Comparison of ENCODE assay signal across 8 cellular contexts in genomic region chr3:194671900-194672808, GRCh38. TPM values are rescaled to one million over a fixed set of nuclear protein-coding genes. Genes with fewer than 3 reads are reported as not detected.
DNase-seq lines count a peak whose midpoint lies in the region; ATAC-seq and TF ChIP-seq lines count a peak whose summit lies in the region.

Gene LSG1, minus strand, starts transcription at chr3:194672191. Its CDS starts 29 bp downstream, at chr3:194672162.

- H3K4me3 ChIP-seq in dorsolateral prefrontal cortex, result peak within 1 kb of the TSS; percentile 63 to 100 (median 91)
- H3K4me3 ChIP-seq in liver (ENCODE audit: low read depth in 1 of 3, low read length in 3 of 3), result peak within 1 kb of the TSS; percentile 74 to 100 (median 91)

- peaks cover 19 to 21% of the 10 kb centered on the region in 2 donors for H3K36me3 Mint-ChIP-seq in CD14-positive monocyte
- H3K36me3 Mint-ChIP-seq in activated CD4-positive, alpha-beta memory T cell treated with anti-CD3 and anti-CD28 coated beads for 36 hours, result peaks cover 15% of the 10 kb centered on the region

- TF ChIP-seq CTCF in CD14-positive monocyte (IDR thresholded peaks at IDR 0.05) (no peak), dorsolateral prefrontal cortex (IDR thresholded peaks at IDR 0.05 in 54 of 56, conservative IDR thresholded peaks at IDR 0.05 in 2 of 56; ENCODE audit: low read depth in 1 of 56, partially characterized antibody in 56 of 56) (peak in 36 of 56 donors; percentile 2 to 62 (median 37)), liver (IDR thresholded peaks at IDR 0.05; ENCODE audit: low read depth, low read length, missing input control) (no peak)

- peaks cover 0 to 8% (median 0%) of the 10 kb centered on the region in 45 donors for H3K27me3 ChIP-seq in dorsolateral prefrontal cortex
- H3K27me3 ChIP-seq in liver (ENCODE audit: control insufficient read depth in 4 of 4, insufficient read depth in 4 of 4, low read length in 3 of 4), result no peaks in the 10 kb centered on the region

- H3K27ac Mint-ChIP-seq in CD14-positive monocyte, result peak within 1 kb of the TSS; percentile 94 to 99 (median 97)
- H3K27ac Mint-ChIP-seq in activated CD4-positive, alpha-beta memory T cell treated with anti-CD3 and anti-CD28 coated beads for 36 hours, result peak within 1 kb of the TSS; percentile 94

- H3K27me3 Mint-ChIP-seq in CD14-positive monocyte (ENCODE audit: low read depth in 3 of 3), result peaks cover 4 to 6% (median 5%) of the 10 kb centered on the region in 3 donors
- H3K27me3 Mint-ChIP-seq in activated CD4-positive, alpha-beta memory T cell treated with anti-CD3 and anti-CD28 coated beads for 36 hours, result peaks cover 2% of the 10 kb centered on the region

- peak within 1 kb of the TSS; percentile 75 to 99 (median 93) for H3K27ac ChIP-seq in dorsolateral prefrontal cortex
- peak within 1 kb of the TSS; percentile 77 to 78 for H3K27ac ChIP-seq in liver (ENCODE audit: low read depth in 1 of 2, low read length in 2 of 2)

- intact Hi-C loops in CD14-positive monocyte (cut with micrococcal nuclease) (loop anchor here (2.0 to 10.0 kb wide), 3 partner anchors 589 to 853 kb away; no protein-coding TSS in a partner anchor), dorsolateral prefrontal cortex (cut with DNase I) (loop anchor here (2.0 to 10.0 kb wide), 3 partner anchors 185 to 853 kb away; partner anchors contain the start of gene ATP13A3 (in 1 of the 2))
- intact Hi-C loops in activated CD4-positive, alpha-beta memory T cell treated with anti-CD3 and anti-CD28 coated beads for 36 hours (cut with micrococcal nuclease), result loop anchor here (1.0 to 2.0 kb wide), 3 partner anchors 97 to 588 kb away; partner anchors contain the start of gene ATP13A3

- peaks cover 7 to 27% (median 22%) of the 10 kb centered on the region in 4 donors for H3K4me1 ChIP-seq in liver (ENCODE audit: control insufficient read depth in 4 of 4, insufficient read depth in 4 of 4, low read length in 3 of 4)

- H3K4me3 Mint-ChIP-seq in CD14-positive monocyte, result peak within 1 kb of the TSS; percentile 89 to 98
- peak within 1 kb of the TSS; percentile 98 for H3K4me3 Mint-ChIP-seq in activated CD4-positive, alpha-beta memory T cell treated with anti-CD3 and anti-CD28 coated beads for 36 hours

- POLR2A ChIA-PET in activated CD4-positive, alpha-beta memory T cell treated with anti-CD3 and anti-CD28 coated beads for 36 hours (lab: Charles Lee), result interaction anchor here (1.0 to 7.0 kb wide), 4 partner anchors 13 to 461 kb away, joined by 3 to 107 read pairs (median 3); partner anchors contain the start of gene FAM43A

- peak within 1 kb of the TSS; percentile 67 to 96 for H3K9ac ChIP-seq in liver (ENCODE audit: low read depth in 1 of 2, low read length in 2 of 2)

- DNase-seq in CD14-positive monocyte (ENCODE audit: low spot score) (peak; percentile 91), NCI-H82 treated with DMSO at 0.1 percent for 48 hours (lab: John Stamatoyannopoulos, UW; ENCODE audit: unreplicated experiment) (peak; percentile 98), dorsolateral prefrontal cortex (peak; percentile 84 to 91 (median 88))
- DNase-seq in activated CD4-positive, alpha-beta memory T cell treated with anti-CD3 and anti-CD28 coated beads for 36 hours, result peak; percentile 93
- peak; percentile 90 for DNase-seq in stimulated activated CD4-positive, alpha-beta T cell treated with anti-CD3 and anti-CD28 coated beads, Interleukin-4, amount 100 ng/mL, for 24 hours

- no peaks in the 10 kb centered on the region for H3K9me3 ChIP-seq in liver (ENCODE audit: control insufficient read depth in 4 of 4, low read length in 3 of 4)

- ATAC-seq in GM19397 (IDR thresholded peaks at IDR 0.05; ENCODE audit: unreplicated experiment) (peak; percentile 88), HG03571 (IDR thresholded peaks at IDR 0.05; ENCODE audit: unreplicated experiment) (peak; percentile 85)

- peaks cover 0 to 2% (median 0%) of the 10 kb centered on the region in 7 donors for H3K9me3 Mint-ChIP-seq in CD14-positive monocyte
- H3K9me3 Mint-ChIP-seq in activated CD4-positive, alpha-beta memory T cell treated with anti-CD3 and anti-CD28 coated beads for 36 hours, result no peaks in the 10 kb centered on the region

- H3K36me3 ChIP-seq in liver (ENCODE audit: control insufficient read depth in 4 of 4, insufficient read depth in 3 of 4, low read depth in 1 of 4, low read length in 3 of 4), result peaks cover 0 to 14% (median 8%) of the 10 kb centered on the region in 4 donors

- TF ChIP-seq RAD21 in liver (IDR thresholded peaks at IDR 0.05), result peak; percentile 50 to 58

- H3K4me1 Mint-ChIP-seq in CD14-positive monocyte, result peaks cover 14% of the 10 kb centered on the region
- H3K4me1 Mint-ChIP-seq in activated CD4-positive, alpha-beta memory T cell treated with anti-CD3 and anti-CD28 coated beads for 36 hours (ENCODE audit: low read depth), result peaks cover 59% of the 10 kb centered on the region

- CTCF ChIA-PET in activated CD4-positive, alpha-beta memory T cell treated with anti-CD3 and anti-CD28 coated beads for 36 hours (lab: Charles Lee), result interaction anchor here (0.6 to 6.7 kb wide), 35 partner anchors 11 to 850 kb away, joined by 3 to 131 read pairs (median 4); partner anchors contain the start of genes FAM43A, TMEM44 and XXYLT1

- under 1% methylated on average over 57 of the region's 57 CpGs for WGBS in liver

TF ChIP-seq in liver, 16 proteins besides CTCF, POLR2A, EP300 and RAD21:
- TF ChIP-seq FOXA2 (IDR thresholded peaks at IDR 0.05) (no peak), JUND (IDR thresholded peaks at IDR 0.05) (peak in 1 of 2 donors; percentile 22), RXRA (IDR thresholded peaks at IDR 0.05) (peak; percentile 34 to 38), EGR1 (IDR thresholded peaks at IDR 0.05; ENCODE audit: low read depth in 2 of 2) (peak; percentile 83 to 93), FOXA1 (IDR thresholded peaks at IDR 0.05) (no peak), SP1 (IDR thresholded peaks at IDR 0.05) (peak; percentile 79), NR2F2 (IDR thresholded peaks at IDR 0.05) (peak; percentile 12), GABPA (IDR thresholded peaks at IDR 0.05 in 1 of 2, conservative IDR thresholded peaks at IDR 0.05 in 1 of 2) (peak; percentile 97), TAF1 (conservative IDR thresholded peaks at IDR 0.05) (peak; percentile 61), HNF4A (conservative IDR thresholded peaks at IDR 0.05) (peak; percentile 13 to 29), HNF4G (IDR thresholded peaks at IDR 0.05) (peak; percentile 14), YY1 (IDR thresholded peaks at IDR 0.05) (peak; percentile 98)
- TF ChIP-seq, protein P1, sequence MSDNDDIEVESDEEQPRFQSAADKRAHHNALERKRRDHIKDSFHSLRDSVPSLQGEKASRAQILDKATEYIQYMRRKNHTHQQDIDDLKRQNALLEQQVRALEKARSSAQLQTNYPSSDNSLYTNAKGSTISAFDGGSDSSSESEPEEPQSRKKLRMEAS (IDR thresholded peaks at IDR 0.05), result peak; percentile 92
- TF ChIP-seq, protein P2, sequence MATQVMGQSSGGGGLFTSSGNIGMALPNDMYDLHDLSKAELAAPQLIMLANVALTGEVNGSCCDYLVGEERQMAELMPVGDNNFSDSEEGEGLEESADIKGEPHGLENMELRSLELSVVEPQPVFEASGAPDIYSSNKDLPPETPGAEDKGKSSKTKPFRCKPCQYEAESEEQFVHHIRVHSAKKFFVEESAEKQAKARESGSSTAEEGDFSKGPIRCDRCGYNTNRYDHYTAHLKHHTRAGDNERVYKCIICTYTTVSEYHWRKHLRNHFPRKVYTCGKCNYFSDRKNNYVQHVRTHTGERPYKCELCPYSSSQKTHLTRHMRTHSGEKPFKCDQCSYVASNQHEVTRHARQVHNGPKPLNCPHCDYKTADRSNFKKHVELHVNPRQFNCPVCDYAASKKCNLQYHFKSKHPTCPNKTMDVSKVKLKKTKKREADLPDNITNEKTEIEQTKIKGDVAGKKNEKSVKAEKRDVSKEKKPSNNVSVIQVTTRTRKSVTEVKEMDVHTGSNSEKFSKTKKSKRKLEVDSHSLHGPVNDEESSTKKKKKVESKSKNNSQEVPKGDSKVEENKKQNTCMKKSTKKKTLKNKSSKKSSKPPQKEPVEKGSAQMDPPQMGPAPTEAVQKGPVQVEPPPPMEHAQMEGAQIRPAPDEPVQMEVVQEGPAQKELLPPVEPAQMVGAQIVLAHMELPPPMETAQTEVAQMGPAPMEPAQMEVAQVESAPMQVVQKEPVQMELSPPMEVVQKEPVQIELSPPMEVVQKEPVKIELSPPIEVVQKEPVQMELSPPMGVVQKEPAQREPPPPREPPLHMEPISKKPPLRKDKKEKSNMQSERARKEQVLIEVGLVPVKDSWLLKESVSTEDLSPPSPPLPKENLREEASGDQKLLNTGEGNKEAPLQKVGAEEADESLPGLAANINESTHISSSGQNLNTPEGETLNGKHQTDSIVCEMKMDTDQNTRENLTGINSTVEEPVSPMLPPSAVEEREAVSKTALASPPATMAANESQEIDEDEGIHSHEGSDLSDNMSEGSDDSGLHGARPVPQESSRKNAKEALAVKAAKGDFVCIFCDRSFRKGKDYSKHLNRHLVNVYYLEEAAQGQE (IDR thresholded peaks at IDR 0.05), result peak; percentile 72
- TF ChIP-seq, protein P3, sequence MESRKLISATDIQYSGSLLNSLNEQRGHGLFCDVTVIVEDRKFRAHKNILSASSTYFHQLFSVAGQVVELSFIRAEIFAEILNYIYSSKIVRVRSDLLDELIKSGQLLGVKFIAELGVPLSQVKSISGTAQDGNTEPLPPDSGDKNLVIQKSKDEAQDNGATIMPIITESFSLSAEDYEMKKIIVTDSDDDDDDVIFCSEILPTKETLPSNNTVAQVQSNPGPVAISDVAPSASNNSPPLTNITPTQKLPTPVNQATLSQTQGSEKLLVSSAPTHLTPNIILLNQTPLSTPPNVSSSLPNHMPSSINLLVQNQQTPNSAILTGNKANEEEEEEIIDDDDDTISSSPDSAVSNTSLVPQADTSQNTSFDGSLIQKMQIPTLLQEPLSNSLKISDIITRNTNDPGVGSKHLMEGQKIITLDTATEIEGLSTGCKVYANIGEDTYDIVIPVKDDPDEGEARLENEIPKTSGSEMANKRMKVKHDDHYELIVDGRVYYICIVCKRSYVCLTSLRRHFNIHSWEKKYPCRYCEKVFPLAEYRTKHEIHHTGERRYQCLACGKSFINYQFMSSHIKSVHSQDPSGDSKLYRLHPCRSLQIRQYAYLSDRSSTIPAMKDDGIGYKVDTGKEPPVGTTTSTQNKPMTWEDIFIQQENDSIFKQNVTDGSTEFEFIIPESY (IDR thresholded peaks at IDR 0.05), result peak; percentile 65
- TF ChIP-seq, protein P4, sequence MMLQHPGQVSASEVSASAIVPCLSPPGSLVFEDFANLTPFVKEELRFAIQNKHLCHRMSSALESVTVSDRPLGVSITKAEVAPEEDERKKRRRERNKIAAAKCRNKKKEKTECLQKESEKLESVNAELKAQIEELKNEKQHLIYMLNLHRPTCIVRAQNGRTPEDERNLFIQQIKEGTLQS (IDR thresholded peaks at IDR 0.05), result peak; percentile 23

RNA-seq across cellular contexts. Expression of gene LSG1, which starts in this region (rescaled TPM):
- polyA plus RNA-seq in CD14-positive monocyte (1 to 10 TPM; 6.7 to 9.9 TPM), liver (10 to 100 TPM; 13.6 to 22.8 TPM)
- 10 to 100 TPM; 34.6 to 35.3 TPM for total RNA-seq in activated CD4-positive, alpha-beta memory T cell treated with anti-CD3 and anti-CD28 coated beads for 36 hours
- total RNA-seq in dorsolateral prefrontal cortex (10 to 100 TPM; 19.3 to 41.3 (median 27.1) TPM), liver (10 to 100 TPM; 21.3 to 38.5 TPM)

Comparison
In these comparisons a context has a peak if more than half of its experiments do, and no peak if none do; other contexts are left out.
1. Peak in every context shown above with its lines: DNase-seq, ATAC-seq, H3K4me3 ChIP-seq and H3K27ac ChIP-seq.
2. CTCF ChIP-seq: peak in dorsolateral prefrontal cortex (36 of 56); none in CD14-positive monocyte (single experiment) and liver (single experiment).